In the genomic region with DNA sequence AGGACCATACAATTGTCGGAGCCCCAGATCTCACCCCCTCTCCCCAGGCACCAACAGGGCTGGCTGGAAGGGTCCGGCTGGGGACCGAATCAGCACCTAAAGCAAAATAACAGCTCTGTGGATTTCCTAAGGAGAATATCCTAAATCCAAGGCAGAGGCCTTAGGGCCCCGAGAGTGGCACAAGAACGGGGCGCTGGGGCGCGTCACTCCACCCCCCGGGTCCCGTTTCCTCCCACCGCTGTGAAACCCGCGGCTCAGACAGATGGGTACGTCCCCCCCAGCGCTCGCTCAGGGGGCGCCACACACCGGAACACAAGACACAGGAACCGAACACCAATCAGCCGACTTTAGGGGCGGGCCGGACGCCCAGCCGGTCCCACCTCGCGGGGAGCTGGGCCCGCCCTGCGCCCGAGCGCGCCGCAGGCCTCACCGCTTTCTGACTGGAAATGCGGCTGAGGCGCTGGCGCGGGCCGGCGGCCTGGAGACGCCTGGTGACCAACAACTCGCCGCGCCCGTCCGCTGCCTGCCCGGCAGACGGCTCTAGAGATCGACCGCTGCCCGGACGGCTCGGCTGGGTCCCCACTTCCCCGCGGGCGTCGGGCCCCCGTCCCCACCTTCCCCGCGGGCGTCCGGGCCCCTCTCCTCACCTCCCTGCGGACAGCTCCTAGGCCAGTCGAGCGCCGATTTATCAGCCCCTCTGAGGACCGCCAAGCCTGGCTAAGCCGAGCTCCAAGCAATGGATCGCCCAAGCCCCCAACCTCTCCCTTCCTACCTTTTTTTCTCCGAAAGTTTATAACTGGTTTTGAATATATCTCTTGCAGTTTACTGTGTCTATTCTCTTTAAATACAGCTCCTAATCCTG, we compare ENCODE assay signal across 8 cellular contexts. TPM values are rescaled to one million over a fixed set of nuclear protein-coding genes. Genes with fewer than 3 reads are reported as not detected.
DNase-seq lines count a peak whose midpoint lies in the region; ATAC-seq and TF ChIP-seq lines count a peak whose summit lies in the region.

A gene with protein sequence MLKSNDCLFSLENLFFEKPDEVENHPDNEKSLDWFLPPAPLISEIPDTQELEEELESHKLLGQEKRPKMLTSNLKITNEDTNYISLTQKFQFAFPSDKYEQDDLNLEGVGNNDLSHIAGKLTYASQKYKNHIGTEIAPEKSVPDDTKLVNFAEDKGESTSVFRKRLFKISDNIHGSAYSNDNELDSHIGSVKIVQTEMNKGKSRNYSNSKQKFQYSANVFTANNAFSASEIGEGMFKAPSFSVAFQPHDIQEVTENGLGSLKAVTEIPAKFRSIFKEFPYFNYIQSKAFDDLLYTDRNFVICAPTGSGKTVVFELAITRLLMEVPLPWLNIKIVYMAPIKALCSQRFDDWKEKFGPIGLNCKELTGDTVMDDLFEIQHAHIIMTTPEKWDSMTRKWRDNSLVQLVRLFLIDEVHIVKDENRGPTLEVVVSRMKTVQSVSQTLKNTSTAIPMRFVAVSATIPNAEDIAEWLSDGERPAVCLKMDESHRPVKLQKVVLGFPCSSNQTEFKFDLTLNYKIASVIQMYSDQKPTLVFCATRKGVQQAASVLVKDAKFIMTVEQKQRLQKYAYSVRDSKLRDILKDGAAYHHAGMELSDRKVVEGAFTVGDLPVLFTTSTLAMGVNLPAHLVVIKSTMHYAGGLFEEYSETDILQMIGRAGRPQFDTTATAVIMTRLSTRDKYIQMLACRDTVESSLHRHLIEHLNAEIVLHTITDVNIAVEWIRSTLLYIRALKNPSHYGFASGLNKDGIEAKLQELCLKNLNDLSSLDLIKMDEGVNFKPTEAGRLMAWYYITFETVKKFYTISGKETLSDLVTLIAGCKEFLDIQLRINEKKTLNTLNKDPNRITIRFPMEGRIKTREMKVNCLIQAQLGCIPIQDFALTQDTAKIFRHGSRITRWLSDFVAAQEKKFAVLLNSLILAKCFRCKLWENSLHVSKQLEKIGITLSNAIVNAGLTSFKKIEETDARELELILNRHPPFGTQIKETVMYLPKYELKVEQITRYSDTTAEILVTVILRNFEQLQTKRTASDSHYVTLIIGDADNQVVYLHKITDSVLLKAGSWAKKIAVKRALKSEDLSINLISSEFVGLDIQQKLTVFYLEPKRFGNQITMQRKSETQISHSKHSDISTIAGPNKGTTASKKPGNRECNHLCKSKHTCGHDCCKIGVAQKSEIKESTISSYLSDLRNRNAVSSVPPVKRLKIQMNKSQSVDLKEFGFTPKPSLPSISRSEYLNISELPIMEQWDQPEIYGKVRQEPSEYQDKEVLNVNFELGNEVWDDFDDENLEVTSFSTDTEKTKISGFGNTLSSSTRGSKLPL (N-terminal part only) (minus strand): TSS at position 687 of the 862 bp plus-strand sequence. CDS start 3,755 bp downstream, outside the sequence.

- intact Hi-C loops in left cardiac atrium (cut with DNase I), result loop anchor here in 1 of 2 donors (5.0 kb wide), 1 partner anchor 237 kb away; no protein-coding TSS in a partner anchor
- intact Hi-C loops in posterior vena cava (cut with DNase I), result loop anchor here in 1 of 2 donors (10.0 kb wide), 1 partner anchor 120 kb away; no protein-coding TSS in a partner anchor

- TF ChIP-seq CTCF in Peyer's patch (IDR thresholded peaks at IDR 0.05), result no peak

- under 1% methylated on average over 69 of the region's 69 CpGs for WGBS in urinary bladder

- peak within 1 kb of the TSS; percentile 89 for H3K4me3 ChIP-seq in HUES48 (ENCODE audit: low read depth, low read length)
- peak within 1 kb of the TSS; percentile 35 to 57 (median 43) for H3K4me3 ChIP-seq in Peyer's patch
- H3K4me3 ChIP-seq in urinary bladder (ENCODE audit: low read depth, low read length), result peak within 1 kb of the TSS; percentile 60

- H3K36me3 ChIP-seq in HUES48 (ENCODE audit: control insufficient read depth, insufficient read depth, low read length), result no peaks in the 10 kb centered on the region
- H3K36me3 ChIP-seq in Peyer's patch, result no peaks in the 10 kb centered on the region
- H3K36me3 ChIP-seq in urinary bladder (ENCODE audit: insufficient read depth), result no peaks in the 10 kb centered on the region

- ATAC-seq in GM21526 (IDR thresholded peaks at IDR 0.05; ENCODE audit: low FRiP score, unreplicated experiment) (peak; percentile 98), left cardiac atrium (peak; percentile 98 to 100)

- H3K27ac ChIP-seq in HUES48 (ENCODE audit: low read depth, low read length), result peak within 1 kb of the TSS; percentile 87
- peak within 1 kb of the TSS; percentile 57 to 79 (median 64) for H3K27ac ChIP-seq in Peyer's patch
- H3K27ac ChIP-seq in urinary bladder (ENCODE audit: low read depth), result peak within 1 kb of the TSS; percentile 59

- H3K27me3 ChIP-seq in HUES48 (ENCODE audit: control insufficient read depth, insufficient read depth, low read length) (no peaks in the 10 kb centered on the region), Peyer's patch (no peaks in the 10 kb centered on the region)

- H3K9ac ChIP-seq in HUES48 (ENCODE audit: low read depth, low read length), result peak within 1 kb of the TSS; percentile 76

- H3K4me1 ChIP-seq in HUES48 (ENCODE audit: control insufficient read depth, insufficient read depth, low read length) (peaks cover 5% of the 10 kb centered on the region; the same call in 1 of the 2 replicates), Peyer's patch (peaks cover 0 to 2% (median 0%) of the 10 kb centered on the region in 4 donors), urinary bladder (ENCODE audit: insufficient read depth) (no peaks in the 10 kb centered on the region)

- H3K9me3 ChIP-seq in HUES48 (ENCODE audit: control insufficient read depth, insufficient read depth, low read length) (no peaks in the 10 kb centered on the region), Peyer's patch (no peaks in the 10 kb centered on the region)

- DNase-seq in DMS79 (lab: John Stamatoyannopoulos, UW), result peak; percentile 19
- DNase-seq in Peyer's patch, result peak; percentile 26 to 66 (median 58)
- DNase-seq in activated naive CD8-positive, alpha-beta T cell treated with anti-CD3 and anti-CD28 coated beads, Interleukin-2, amount 50 U/mL, for 16 hours (ENCODE audit: low read depth, low spot score), result peak; percentile 65
- DNase-seq in left cardiac atrium, result peak; percentile 90
- DNase-seq in posterior vena cava (ENCODE audit: low spot score), result peak; percentile 90

- TF ChIP-seq POLR2A in Peyer's patch (IDR thresholded peaks at IDR 0.05), result no peak

RNA-seq across cellular contexts. Expression of the gene that starts here (rescaled TPM):
- total RNA-seq in Peyer's patch, result not detected
- total RNA-seq in left cardiac atrium, result 1 to 10 TPM; 1.6 to 3.5 TPM
- total RNA-seq in posterior vena cava, result 1 to 10 TPM; 2.1 TPM
- 27.5 TPM for total RNA-seq in urinary bladder
- polyA plus RNA-seq in urinary bladder, result 0.77 TPM

Comparison
In these comparisons a context has a peak if more than half of its experiments do, and no peak if none do; other contexts are left out.
1. Peak in every context shown above with its lines: DNase-seq, ATAC-seq, H3K4me3 ChIP-seq and H3K27ac ChIP-seq.
2. Peak in DNase-seq, H3K4me3 ChIP-seq and H3K27ac ChIP-seq in Peyer's patch; RNA of the gene not detected or under 1 TPM.
3. DNase-seq: peak in every context shown above with its lines; median percentile 90 in left cardiac atrium; 90 in posterior vena cava; 65 in activated naive CD8-positive, alpha-beta T cell treated with anti-CD3 and anti-CD28 coated beads, Interleukin-2, amount 50 U/mL, for 16 hours; 58 in Peyer's patch; 19 in DMS79.